ENCODE assay signal across 13 cellular contexts in genomic region chr13:97274782-97275252, GRCh38. TPM values are rescaled to one million over a fixed set of nuclear protein-coding genes. Genes with fewer than 3 reads are reported as not detected.
DNase-seq lines count a peak whose midpoint lies in the region; ATAC-seq and TF ChIP-seq lines count a peak whose summit lies in the region.
"Had no signal": no experiment of that assay in that cellular context is flagged by ENCODE, and none has a peak within 500 bp of the region (broad histone marks: within the 10 kb centered on the region; RNA-seq: fewer than 3 reads in every experiment).

No MANE protein-coding gene starts in this region.

- CTCF ChIA-PET in Caco-2 (lab: Charles Lee) (no interaction called here), PC-3 (lab: Charles Lee) (no interaction called here)

- H3K79me2 ChIP-seq in PC-3 (ENCODE audit: low read length): peaks cover 28% of the 10 kb centered on the region

- no peaks in the 10 kb centered on the region for H3K27me3 Mint-ChIP-seq in Caco-2 (ENCODE audit: insufficient read depth, unreplicated experiment)
- H3K27me3 Mint-ChIP-seq: activated naive CD8-positive, alpha-beta T cell had no signal

- no peaks in the 10 kb centered on the region for H4K20me1 ChIP-seq in PC-3 (ENCODE audit: low read length)

- POLR2A ChIA-PET in Caco-2 (lab: Charles Lee): no interaction called here
- POLR2A ChIA-PET in PC-3 (lab: Charles Lee; ENCODE audit: unreplicated experiment): no interaction called here

- H3K27ac ChIP-seq in PC-3 (ENCODE audit: low read length): peak overlapping the region; percentile 76
- H3K27ac ChIP-seq in epithelial cell of prostate: peak overlapping the region; percentile 90
- H3K27ac ChIP-seq: VCaP had no signal

- H3K27ac Mint-ChIP-seq in Caco-2 (ENCODE audit: unreplicated experiment): peak overlapping the region; percentile 29
- H3K27ac Mint-ChIP-seq: activated naive CD8-positive, alpha-beta T cell; CD8-positive, alpha-beta T cell had no signal

- H3K9me3 ChIP-seq in Caco-2 (no peaks in the 10 kb centered on the region), PC-3 (ENCODE audit: low read length) (no peaks in the 10 kb centered on the region)

- no peak for TF ChIP-seq CTCF in Caco-2 (IDR thresholded peaks at IDR 0.05; ENCODE audit: insufficient read depth in 1 of 2, low read depth in 1 of 2, low read length in 1 of 2, severe bottlenecking in 1 of 2, unreplicated experiment in 1 of 2)
- TF ChIP-seq CTCF in PC-3 (conservative IDR thresholded peaks at IDR 0.05; ENCODE audit: low read depth, low read length): no peak
- TF ChIP-seq CTCF in omental fat pad (IDR thresholded peaks at IDR 0.05): no peak

- H3K4me1 Mint-ChIP-seq in Caco-2 (ENCODE audit: low read depth, unreplicated experiment): peaks cover 24% of the 10 kb centered on the region

- H2AFZ ChIP-seq in PC-3 (ENCODE audit: low read length): no peak overlapping the region

- H3K9me3 Mint-ChIP-seq in Caco-2 (ENCODE audit: unreplicated experiment): no peaks in the 10 kb centered on the region
- H3K9me3 Mint-ChIP-seq: CD8-positive, alpha-beta T cell had no signal

- H3K36me3 Mint-ChIP-seq in Caco-2 (ENCODE audit: insufficient read depth, unreplicated experiment): peaks cover 18% of the 10 kb centered on the region

- H3K4me3 ChIP-seq in Caco-2 (ENCODE audit: low read depth, low read length) (no peak overlapping the region), PC-3 (ENCODE audit: low read length) (peak overlapping the region; percentile 10; the same call in 1 of the 2 replicates)

- no peaks in the 10 kb centered on the region for H3K9me2 ChIP-seq in PC-3 (replicated peaks; ENCODE audit: low read length)

- DNase-seq in Caco-2 (no peak), PC-3 (peak; percentile 63), epithelial cell of prostate (ENCODE audit: low read depth, low spot score) (no peak), omental fat pad (ENCODE audit: low spot score) (no peak), nucleus accumbens (lab: John Stamatoyannopoulos, UW) (no peak), DMS153 treated with DMSO at 0.1 percent for 48 hours (lab: John Stamatoyannopoulos, UW; ENCODE audit: unreplicated experiment) (no peak), hepatic stellate cell (ENCODE audit: low spot score) (no peak)
- DNase-seq: CD8-positive, alpha-beta T cell; right cardiac atrium; stimulated activated naive CD4-positive, alpha-beta T cell treated with Interleukin-2 at 50 U/mL for 16 hours had no signal

- no peaks in the 10 kb centered on the region for H3F3A ChIP-seq in PC-3 (ENCODE audit: low read length, unreplicated experiment)

- peak overlapping the region; percentile 64 for H3K4me2 ChIP-seq in PC-3 (ENCODE audit: low read length)

- peaks cover 67% of the 10 kb centered on the region for H3K4me1 ChIP-seq in Caco-2
- H3K4me1 ChIP-seq in PC-3 (ENCODE audit: insufficient read depth, low read length): peaks cover 51% of the 10 kb centered on the region

- H3K27me3 ChIP-seq in Caco-2 (replicated peaks; ENCODE audit: control insufficient read depth, insufficient read depth, low read length) (no peaks in the 10 kb centered on the region), PC-3 (ENCODE audit: low read length) (no peaks in the 10 kb centered on the region)

- BruUV-seq in Caco-2 (replicated peaks; lab: Mats Ljungman, UMichigan) (no TSS peak), PC-3 (replicated peaks; lab: Mats Ljungman, UMichigan) (no TSS peak)

- H3K9ac ChIP-seq in PC-3 (ENCODE audit: low read length): no peak overlapping the region

- intact Hi-C loops in Caco-2 (cut with micrococcal nuclease; ENCODE audit: unreplicated experiment) (loop anchor here (1.0 to 5.0 kb wide), 4 partner anchors 17 to 67 kb away; partner anchors contain the start of gene MBNL2), PC-3 (cut with micrococcal nuclease) (loop anchor here (2.0 to 5.0 kb wide), 2 partner anchors 20 to 67 kb away; no protein-coding TSS in a partner anchor)

- peaks cover 2% of the 10 kb centered on the region; the same call in 1 of the 2 replicates for H3K36me3 ChIP-seq in Caco-2 (ENCODE audit: control insufficient read depth, insufficient read depth, low read length)
- H3K36me3 ChIP-seq in PC-3 (ENCODE audit: low read depth, low read length): 0 out of 2 replicates have a peak, but pooled peaks cover 3% of the 10 kb centered on the region

- no peak overlapping the region for H3K4me3 Mint-ChIP-seq in Caco-2 (ENCODE audit: unreplicated experiment)
- H3K4me3 Mint-ChIP-seq: activated naive CD8-positive, alpha-beta T cell; CD8-positive, alpha-beta T cell had no signal

- ATAC-seq in PC-3 (peak; percentile 76), omental fat pad (ENCODE audit: low FRiP score) (peak; percentile 75), GM21576 (IDR thresholded peaks at IDR 0.05; ENCODE audit: unreplicated experiment) (no peak)
- ATAC-seq: CD8-positive, alpha-beta T cell had no signal

RNA-seq across cellular contexts. Expression of gene MBNL2, which starts 52.7 kb away (rescaled TPM):
- 41.6 TPM in 2 replicates for total RNA-seq in Caco-2 (2022)
- 10.3 and 17.8 TPM in 2 replicates for total RNA-seq in PC-3 (2014; rRNA removed)
- total RNA-seq in omental fat pad: 100 to 1,000 TPM; 105 to 132 (median 123) TPM
